Comparison of ENCODE assay signal across 18 cellular contexts in genomic region chr10:127162841-127163240, GRCh38. TPM values are rescaled to one million over a fixed set of nuclear protein-coding genes. Genes with fewer than 3 reads are reported as not detected.
DNase-seq lines count a peak whose midpoint lies in the region; ATAC-seq and TF ChIP-seq lines count a peak whose summit lies in the region.
"Had no signal": no experiment of that assay in that cellular context is flagged by ENCODE, and none has a peak within 500 bp of the region (broad histone marks: within the 10 kb centered on the region; RNA-seq: fewer than 3 reads in every experiment).

No MANE protein-coding gene starts in this region.

- H3K9me3 ChIP-seq in right cardiac atrium (ENCODE audit: control insufficient read depth, low read length) (no peaks in the 10 kb centered on the region), mucosa of descending colon (no peaks in the 10 kb centered on the region), sigmoid colon (no peaks in the 10 kb centered on the region)
- H3K9me3 ChIP-seq: BE2C, BLaER1, Caco-2 had no signal

- ATAC-seq in right cardiac atrium (no peak), left colon (peak; percentile 3), mucosa of descending colon (peak; percentile 10), HG02970 (IDR thresholded peaks at IDR 0.05; ENCODE audit: low FRiP score, unreplicated experiment) (no peak)
- ATAC-seq: CD8-positive, alpha-beta T cell had no signal

- 98% methylated on average over 6 of the region's 6 CpGs for WGBS in right cardiac atrium
- WGBS in sigmoid colon, 2 donors, result 95 to 96% methylated on average over 6 of the region's 6 CpGs

- intact Hi-C loops in cardiac septum (cut with DNase I), result no loop called here
- intact Hi-C loops in right cardiac atrium (cut with DNase I), result no loop called here
- intact Hi-C loops in left colon (cut with DNase I, micrococcal nuclease), result no loop called here
- intact Hi-C loops in mucosa of descending colon (cut with DNase I, micrococcal nuclease), result no loop called here
- intact Hi-C loops in sigmoid colon (cut with DNase I), result no loop called here

- TF ChIP-seq POLR2A in sigmoid colon (IDR thresholded peaks at IDR 0.05), result no peak

- H3K27me3 ChIP-seq in right cardiac atrium (ENCODE audit: control insufficient read depth, insufficient read depth) (no peaks in the 10 kb centered on the region), sigmoid colon (no peaks in the 10 kb centered on the region)
- H3K27me3 ChIP-seq: BE2C, BLaER1 had no signal

- peak; percentile 44 for DNase-seq in cardiac septum (ENCODE audit: low spot score)
- DNase-seq in right cardiac atrium, result no peak
- no peak for DNase-seq in left colon
- no peak for DNase-seq in mucosa of descending colon
- no peak for DNase-seq in sigmoid colon
- DNase-seq: 8988T; ACHN; BE2C; C1 segment of cervical spinal cord; Caco-2; Calu3; CD4-positive, alpha-beta T cell; CD8-positive, alpha-beta T cell; DMS79 treated with DMSO at 0.1 percent for 48 hours; GF-D8 had no signal

- H3K27ac ChIP-seq in right cardiac atrium (ENCODE audit: low read length) (no peak overlapping the region), sigmoid colon (no peak overlapping the region)
- H3K27ac ChIP-seq: BLaER1 had no signal

- H3K4me3 ChIP-seq in right cardiac atrium (ENCODE audit: low read length) (no peak overlapping the region), mucosa of descending colon (no peak overlapping the region), sigmoid colon (no peak overlapping the region)
- H3K4me3 ChIP-seq: BLaER1 had no signal

- no peak for TF ChIP-seq EP300 in sigmoid colon (IDR thresholded peaks at IDR 0.05)

- peaks cover 4% of the 10 kb centered on the region for H3K4me1 ChIP-seq in right cardiac atrium (ENCODE audit: control insufficient read depth, insufficient read depth, low read length)
- H3K4me1 ChIP-seq in mucosa of descending colon (ENCODE audit: low read depth), result peaks cover 3% of the 10 kb centered on the region
- H3K4me1 ChIP-seq in sigmoid colon, result peaks cover 0 to 28% (median 4%) of the 10 kb centered on the region in 4 donors
- H3K4me1 ChIP-seq: BE2C, Caco-2 had no signal

- H3K36me3 ChIP-seq in mucosa of descending colon (ENCODE audit: low read depth) (no peaks in the 10 kb centered on the region), sigmoid colon (no peaks in the 10 kb centered on the region)
- H3K36me3 ChIP-seq: BE2C, BLaER1 had no signal

- TF ChIP-seq CTCF in mucosa of descending colon (IDR thresholded peaks at IDR 0.05) (no peak), sigmoid colon (IDR thresholded peaks at IDR 0.05) (no peak)

RNA-seq across cellular contexts. Expression of gene INSYN2A, which starts 33.5 kb away (rescaled TPM):
- 0.19 TPM for total RNA-seq in cardiac septum
- not detected for total RNA-seq in right cardiac atrium
- polyA plus RNA-seq in right cardiac atrium, result 0.02 TPM
- total RNA-seq in left colon, result under 1 TPM; 0.08 to 0.15 TPM
- under 1 TPM in 1 of 3 donors, not detected in 2; 0.51 TPM for total RNA-seq in mucosa of descending colon
- 1 to 10 TPM in 2 of 4 donors, under 1 TPM in 2; 0.33 to 2.2 (median 0.94) TPM for total RNA-seq in sigmoid colon
- under 1 TPM in 2 of 3 donors, not detected in 1; 0.07 to 0.23 TPM for polyA plus RNA-seq in sigmoid colon
- total RNA-seq: A673; Caco-2; Calu3; CD4-positive, alpha-beta T cell; CD8-positive, alpha-beta T cell had no signal

Comparison
In these comparisons a context has a peak if more than half of its experiments do, and no peak if none do; other contexts are left out.
1. ATAC-seq: peak in left colon (single experiment) and mucosa of descending colon (single experiment); none in right cardiac atrium (0 of 2) and HG02970 (single experiment).